Comparison of ENCODE assay signal across 8 cellular contexts in genomic region chr17:61904094-61904710, GRCh38.
DNase-seq lines count a peak whose midpoint lies in the region; ATAC-seq and TF ChIP-seq lines count a peak whose summit lies in the region.

No MANE protein-coding gene starts in this region.

- H3K36me3 ChIP-seq in HAP-1 (replicated peaks) = peaks cover 26% of the 10 kb centered on the region

- no peaks in the 10 kb centered on the region for H3K4me1 ChIP-seq in HAP-1

- in situ Hi-C loops in HAP-1 (cut with MboI; ENCODE audit: low sequenced_read_pairs) = no loop called here

- peak; percentile 64 for DNase-seq in GM10266 (ENCODE audit: extremely low spot score)
- peak; percentile 23 for DNase-seq in central memory CD4-positive, alpha-beta T cell
- no peak for DNase-seq in stimulated activated CD8-positive, alpha-beta memory T cell treated with anti-CD3 and anti-CD28 coated beads, Interleukin-4, amount 100 ng/mL, for 48 hours
- no peak for DNase-seq in DMS114 treated with DMSO at 0.1 percent for 48 hours (lab: John Stamatoyannopoulos, UW; ENCODE audit: unreplicated experiment)
- DNase-seq in HAP-1 (ENCODE audit: low spot score in 2 of 2) = no peak
- DNase-seq in HPDE6-E6E7 (ENCODE audit: extremely low spot score) = no peak

- H3K27me3 ChIP-seq in HAP-1 (ENCODE audit: low read depth) = no peaks in the 10 kb centered on the region

- TF ChIP-seq CTCF in GM10266 (IDR thresholded peaks at IDR 0.05; ENCODE audit: control insufficient read depth, insufficient read depth, low read depth, missing control alignments) = no peak

- no peaks in the 10 kb centered on the region for H3K9me3 ChIP-seq in HAP-1

- H3K4me3 ChIP-seq in HAP-1 = no peak overlapping the region

- peak; percentile 82 for ATAC-seq in GM19452 (IDR thresholded peaks at IDR 0.05; ENCODE audit: unreplicated experiment)
- peak; percentile 83 for ATAC-seq in HG03558 (IDR thresholded peaks at IDR 0.05; ENCODE audit: extremely low read depth, unreplicated experiment)

Comparison
In these comparisons a context has a peak if more than half of its experiments do, and no peak if none do; other contexts are left out.
1. DNase-seq: peak in GM10266 (single experiment) and central memory CD4-positive, alpha-beta T cell (single experiment); none in stimulated activated CD8-positive, alpha-beta memory T cell treated with anti-CD3 and anti-CD28 coated beads, Interleukin-4, amount 100 ng/mL, for 48 hours (single experiment), DMS114 treated with DMSO at 0.1 percent for 48 hours (single experiment), HAP-1 (0 of 2) and HPDE6-E6E7 (single experiment).